10 cellular contexts compared by ENCODE assay signal in genomic region chr11:9577032-9577431, GRCh38. TPM values are rescaled to one million over a fixed set of nuclear protein-coding genes. Genes with fewer than 3 reads are reported as not detected.
DNase-seq lines count a peak whose midpoint lies in the region; ATAC-seq and TF ChIP-seq lines count a peak whose summit lies in the region.
"Had no signal": no experiment of that assay in that cellular context is flagged by ENCODE, and none has a peak within 500 bp of the region (broad histone marks: within the 10 kb centered on the region; RNA-seq: fewer than 3 reads in every experiment).

No MANE protein-coding gene starts in this region.

- no peak for ATAC-seq in central memory CD8-positive, alpha-beta T cell (replicated peaks; ENCODE audit: extremely low read depth, poor library complexity, severe bottlenecking)
- ATAC-seq in HG03432 (IDR thresholded peaks at IDR 0.05; ENCODE audit: unreplicated experiment): no peak

- no peaks in the 10 kb centered on the region for H3K9me3 Mint-ChIP-seq in central memory CD8-positive, alpha-beta T cell

- H3K4me3 Mint-ChIP-seq in central memory CD8-positive, alpha-beta T cell: peak overlapping the region; percentile 80

- H3K36me3 ChIP-seq in BE2C: peaks cover 47% of the 10 kb centered on the region
- peaks cover 5 to 30% of the 10 kb centered on the region in 2 donors for H3K36me3 ChIP-seq in muscle layer of duodenum (ENCODE audit: control insufficient read depth in 1 of 2, insufficient read depth in 2 of 2, low read length in 2 of 2)

- H3K9me3 ChIP-seq in BE2C (no peaks in the 10 kb centered on the region), muscle layer of duodenum (ENCODE audit: control insufficient read depth in 1 of 2, low read length in 2 of 2) (no peaks in the 10 kb centered on the region)

- H3K4me3 ChIP-seq in BE2C (ENCODE audit: low read depth, low read length): peak overlapping the region; percentile 82
- peak overlapping the region; percentile 74 to 88 for H3K4me3 ChIP-seq in muscle layer of duodenum (ENCODE audit: low read depth in 1 of 2, low read length in 2 of 2)

- TF ChIP-seq CTCF in BE2C (IDR thresholded peaks at IDR 0.05; ENCODE audit: low read depth, low read length): no peak

- no peaks in the 10 kb centered on the region for H3K27me3 Mint-ChIP-seq in central memory CD8-positive, alpha-beta T cell

- DNase-seq in BE2C: no peak
- peak; percentile 49 for DNase-seq in LHCN-M2 (ENCODE audit: low read depth)
- DNase-seq in central memory CD8-positive, alpha-beta T cell (ENCODE audit: low spot score in 2 of 2): no peak
- DNase-seq in NCI-H226: no peak
- no peak for DNase-seq in superior temporal gyrus (ENCODE audit: extremely low spot score)
- DNase-seq in epidermal melanocyte (ENCODE audit: insufficient read length, low spot score): no peak
- DNase-seq: midbrain, NCI-H510A had no signal

- H3K4me1 ChIP-seq in BE2C: no peaks in the 10 kb centered on the region
- H3K4me1 ChIP-seq in muscle layer of duodenum (ENCODE audit: control insufficient read depth in 1 of 2, insufficient read depth in 2 of 2, low read length in 2 of 2): peaks cover 0 to 7% of the 10 kb centered on the region in 2 donors

- no peaks in the 10 kb centered on the region for H3K27me3 ChIP-seq in BE2C
- no peaks in the 10 kb centered on the region for H3K27me3 ChIP-seq in muscle layer of duodenum (ENCODE audit: low read depth, low read length)

- H3K4me1 Mint-ChIP-seq in central memory CD8-positive, alpha-beta T cell: peaks cover 37% of the 10 kb centered on the region

- H3K27ac ChIP-seq in muscle layer of duodenum (ENCODE audit: low read length): peak overlapping the region; percentile 95

- peak overlapping the region; percentile 96 for H3K27ac Mint-ChIP-seq in central memory CD8-positive, alpha-beta T cell (ENCODE audit: low read depth)

- peaks cover 15% of the 10 kb centered on the region for H3K36me3 Mint-ChIP-seq in central memory CD8-positive, alpha-beta T cell (ENCODE audit: insufficient read depth)

RNA-seq across cellular contexts. Expression of gene WEE1, which starts 3.6 kb away (rescaled TPM):
- polyA plus RNA-seq in BE2C (2012; ENCODE audit: insufficient read depth, insufficient read length, low read depth): 4.9 TPM
- 69.2 and 87.8 TPM in 2 replicates for total RNA-seq in LHCN-M2 (2014; rRNA removed)
- polyA plus RNA-seq in LHCN-M2 (2012): 25.1 TPM
